In the genomic region with DNA sequence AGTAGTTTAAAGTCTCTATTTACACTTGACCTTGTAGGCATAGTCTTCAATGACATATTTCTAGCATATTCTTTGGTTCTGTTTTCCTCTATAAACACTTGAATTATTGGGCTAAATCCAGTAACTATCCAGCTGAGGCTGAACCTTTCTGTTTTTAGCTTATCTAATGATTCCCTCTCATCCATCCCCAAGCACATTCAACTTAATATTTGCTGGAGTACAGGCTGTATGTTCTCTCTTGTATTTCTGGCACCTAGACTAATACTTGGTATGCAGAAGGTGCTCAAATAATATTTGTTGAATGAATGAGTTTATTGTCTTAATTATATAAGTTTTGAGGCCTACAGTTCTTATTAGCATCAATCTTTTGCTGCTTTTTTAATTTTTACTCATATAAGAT, we compare ENCODE assay signal across 18 cellular contexts.
DNase-seq lines count a peak whose midpoint lies in the region; ATAC-seq and TF ChIP-seq lines count a peak whose summit lies in the region.
"Had no signal": no experiment of that assay in that cellular context is flagged by ENCODE, and none has a peak within 500 bp of the region (broad histone marks: within the 10 kb centered on the region; RNA-seq: fewer than 3 reads in every experiment).

No MANE protein-coding gene starts in this region.

- peaks cover under 1% of the 10 kb centered on the region for H3K4me1 Mint-ChIP-seq in stimulated activated effector memory CD8-positive, alpha-beta T cell treated with anti-CD3 and anti-CD28 coated beads, Interleukin-12 subunit alpha, Interleukin-12 subunit beta, amount 100 ng/mL, for 72 hours

- H3K9me3 Mint-ChIP-seq in stimulated activated effector memory CD8-positive, alpha-beta T cell treated with anti-CD3 and anti-CD28 coated beads, Interleukin-12 subunit alpha, Interleukin-12 subunit beta, amount 100 ng/mL, for 72 hours, result no peaks in the 10 kb centered on the region
- H3K9me3 Mint-ChIP-seq in activated naive CD4-positive, alpha-beta T cell treated with anti-CD3 and anti-CD28 coated beads, Interleukin-2, amount 50 U/mL, for 72 hours, result no peaks in the 10 kb centered on the region
- H3K9me3 Mint-ChIP-seq: CD4-positive, alpha-beta T cell; CD8-positive, alpha-beta T cell had no signal

- H3K27ac ChIP-seq in right cardiac atrium (ENCODE audit: low read length) (no peak overlapping the region), left ventricle myocardium inferior (replicated peaks) (no peak overlapping the region)
- H3K27ac ChIP-seq: 22Rv1; A549; BLaER1 treated with 17β-estradiol and CSF1 and Interleukin-3, amounts not matched to agents 10 nM and 100 nM; C4-2B had no signal

- H3K36me3 ChIP-seq in left ventricle myocardium inferior, result peaks cover 34% of the 10 kb centered on the region

- ATAC-seq in Right ventricle myocardium superior (ENCODE audit: poor library complexity), result peak; percentile 46
- no peak for ATAC-seq in left cardiac atrium
- ATAC-seq in right cardiac atrium, result peak; percentile 37 to 77
- ATAC-seq in stimulated activated effector memory CD8-positive, alpha-beta T cell treated with anti-CD3 and anti-CD28 coated beads, Interleukin-12 subunit alpha, Interleukin-12 subunit beta, amount 100 ng/mL, for 72 hours, result no peak
- ATAC-seq in activated naive CD4-positive, alpha-beta T cell treated with anti-CD3 and anti-CD28 coated beads, Interleukin-2, amount 50 U/mL, for 72 hours, result no peak
- ATAC-seq: A549; CD8-positive, alpha-beta T cell had no signal

- peak overlapping the region; percentile 23 for H3K27ac Mint-ChIP-seq in stimulated activated effector memory CD8-positive, alpha-beta T cell treated with anti-CD3 and anti-CD28 coated beads, Interleukin-12 subunit alpha, Interleukin-12 subunit beta, amount 100 ng/mL, for 72 hours
- no peak overlapping the region for H3K27ac Mint-ChIP-seq in activated naive CD4-positive, alpha-beta T cell treated with anti-CD3 and anti-CD28 coated beads, Interleukin-2, amount 50 U/mL, for 72 hours
- H3K27ac Mint-ChIP-seq: B cell; CD4-positive, alpha-beta T cell; CD8-positive, alpha-beta T cell had no signal

- H3K4me3 Mint-ChIP-seq in stimulated activated effector memory CD8-positive, alpha-beta T cell treated with anti-CD3 and anti-CD28 coated beads, Interleukin-12 subunit alpha, Interleukin-12 subunit beta, amount 100 ng/mL, for 72 hours, result no peak overlapping the region
- H3K4me3 Mint-ChIP-seq: B cell; CD4-positive, alpha-beta T cell; CD8-positive, alpha-beta T cell had no signal

- no peaks in the 10 kb centered on the region for H3K4me1 ChIP-seq in right cardiac atrium (ENCODE audit: control insufficient read depth, insufficient read depth, low read length)
- peaks cover 31% of the 10 kb centered on the region for H3K4me1 ChIP-seq in left ventricle myocardium inferior
- H3K4me1 ChIP-seq: A549; BLaER1 treated with 17β-estradiol and CSF1 and Interleukin-3, amounts not matched to agents 10 nM and 100 nM; Caco-2 had no signal

- TF ChIP-seq CTCF in left ventricle myocardium inferior (IDR thresholded peaks at IDR 0.05; ENCODE audit: borderline replicate concordance), result no peak

- no peaks in the 10 kb centered on the region for H3K9me3 ChIP-seq in right cardiac atrium (ENCODE audit: control insufficient read depth, low read length)
- H3K9me3 ChIP-seq in left ventricle myocardium inferior (replicated peaks), result no peaks in the 10 kb centered on the region
- H3K9me3 ChIP-seq: A549; BLaER1 treated with 17β-estradiol and CSF1 and Interleukin-3, amounts not matched to agents 10 nM and 100 nM; Caco-2 had no signal

- H3K27me3 ChIP-seq in right cardiac atrium (ENCODE audit: control insufficient read depth, insufficient read depth) (no peaks in the 10 kb centered on the region), left ventricle myocardium inferior (ENCODE audit: low read depth) (no peaks in the 10 kb centered on the region)
- H3K27me3 ChIP-seq: BLaER1 treated with 17β-estradiol and CSF1 and Interleukin-3, amounts not matched to agents 10 nM and 100 nM had no signal

- H3K36me3 Mint-ChIP-seq in stimulated activated effector memory CD8-positive, alpha-beta T cell treated with anti-CD3 and anti-CD28 coated beads, Interleukin-12 subunit alpha, Interleukin-12 subunit beta, amount 100 ng/mL, for 72 hours, result peaks cover 56% of the 10 kb centered on the region
- H3K36me3 Mint-ChIP-seq in activated naive CD4-positive, alpha-beta T cell treated with anti-CD3 and anti-CD28 coated beads, Interleukin-2, amount 50 U/mL, for 72 hours, result no peaks in the 10 kb centered on the region

- no peak for DNase-seq in Right ventricle myocardium superior
- DNase-seq in left cardiac atrium, result no peak
- no peak for DNase-seq in right cardiac atrium
- DNase-seq in left ventricle myocardium inferior, result no peak
- DNase-seq in stimulated activated effector memory CD8-positive, alpha-beta T cell treated with anti-CD3 and anti-CD28 coated beads, Interleukin-12 subunit alpha, Interleukin-12 subunit beta, amount 100 ng/mL, for 72 hours (ENCODE audit: low spot score in 2 of 2), result no peak
- DNase-seq in activated naive CD4-positive, alpha-beta T cell treated with anti-CD3 and anti-CD28 coated beads, Interleukin-2, amount 50 U/mL, for 72 hours (ENCODE audit: low spot score in 2 of 2), result no peak
- DNase-seq: AML-193; Caco-2; Calu3; CD4-positive, alpha-beta T cell; CD8-positive, alpha-beta T cell; DMS79 treated with DMSO at 0.1 percent for 48 hours; GF-D8 had no signal

- intact Hi-C loops in Right ventricle myocardium superior (cut with DNase I) (no loop called here), left cardiac atrium (cut with DNase I) (no loop called here), right cardiac atrium (cut with DNase I) (no loop called here), left ventricle myocardium inferior (cut with micrococcal nuclease) (no loop called here)

- H3K4me3 ChIP-seq in right cardiac atrium (ENCODE audit: low read length) (no peak overlapping the region), left ventricle myocardium inferior (no peak overlapping the region)
- H3K4me3 ChIP-seq: A549; BLaER1 treated with 17β-estradiol and CSF1 and Interleukin-3, amounts not matched to agents 10 nM and 100 nM had no signal

Comparison
In these comparisons a context has a peak if more than half of its experiments do, and no peak if none do; other contexts are left out.
1. ATAC-seq: peak in Right ventricle myocardium superior (single experiment) and right cardiac atrium (2 of 2); none in left cardiac atrium (0 of 2), stimulated activated effector memory CD8-positive, alpha-beta T cell treated with anti-CD3 and anti-CD28 coated beads, Interleukin-12 subunit alpha, Interleukin-12 subunit beta, amount 100 ng/mL, for 72 hours (single experiment) and activated naive CD4-positive, alpha-beta T cell treated with anti-CD3 and anti-CD28 coated beads, Interleukin-2, amount 50 U/mL, for 72 hours (0 of 2).